ENCODE assay signal across 12 cellular contexts in genomic region chr2:226427538-226428307, GRCh38.
DNase-seq lines count a peak whose midpoint lies in the region; ATAC-seq and TF ChIP-seq lines count a peak whose summit lies in the region.
"Had no signal": no experiment of that assay in that cellular context is flagged by ENCODE, and none has a peak within 500 bp of the region (broad histone marks: within the 10 kb centered on the region; RNA-seq: fewer than 3 reads in every experiment).

No MANE protein-coding gene starts in this region.

- POLR2A ChIA-PET in AG04450 (lab: Yijun Ruan, JAX) = interaction anchor here (0.5 to 1.6 kb wide), 19 partner anchors 19 to 758 kb away, joined by 3 to 20 read pairs (median 4); no protein-coding TSS in a partner anchor

- peak; percentile 86 for DNase-seq in AG04450 (ENCODE audit: low read depth, low spot score)
- peak; percentile 44 for DNase-seq in LoVo (ENCODE audit: low spot score)
- DNase-seq in amniotic epithelial cell (ENCODE audit: low read depth) = peak; percentile 93
- peak; percentile 82 for DNase-seq in kidney glomerular epithelial cell (lab: John Stamatoyannopoulos, UW)
- DNase-seq in NCI-H2196 (lab: John Stamatoyannopoulos, UW; ENCODE audit: unreplicated experiment) = no peak
- no peak for DNase-seq in cerebellum (ENCODE audit: low spot score)
- DNase-seq in DMS 273 (lab: John Stamatoyannopoulos, UW; ENCODE audit: unreplicated experiment) = no peak
- DNase-seq: C1 segment of cervical spinal cord, dermis blood vessel endothelial cell, left cardiac atrium, NCI-H2029 had no signal

- peak overlapping the region; percentile 93 for H3K27ac ChIP-seq in AG04450 (ENCODE audit: low read depth, low read length)

- H3K4me3 ChIP-seq in AG04450 (ENCODE audit: low read depth, low read length) = peak overlapping the region; percentile 14

- CTCF ChIA-PET in AG04450 (lab: Charles Lee) = interaction anchor here (0.6 kb wide), 1 partner anchor 315 kb away, joined by 3 read pairs; no protein-coding TSS in a partner anchor

- peak; percentile 35 for TF ChIP-seq CTCF in AG04450 (IDR thresholded peaks at IDR 0.05; ENCODE audit: low read depth, low read length)

- ATAC-seq in HG03342 (IDR thresholded peaks at IDR 0.05; ENCODE audit: unreplicated experiment) = no peak

- no peaks in the 10 kb centered on the region for H3K9me3 ChIP-seq in AG04450 (ENCODE audit: control insufficient read depth, insufficient read depth, low read length)

- no peaks in the 10 kb centered on the region for H3K27me3 ChIP-seq in AG04450 (ENCODE audit: control insufficient read depth, insufficient read depth, low read length)

Comparison
In these comparisons a context has a peak if more than half of its experiments do, and no peak if none do; other contexts are left out.
1. DNase-seq: peak in AG04450 (single experiment), LoVo (single experiment), amniotic epithelial cell (single experiment) and kidney glomerular epithelial cell (single experiment); none in NCI-H2196 (single experiment), cerebellum (single experiment) and DMS 273 (single experiment).